In the genomic region with DNA sequence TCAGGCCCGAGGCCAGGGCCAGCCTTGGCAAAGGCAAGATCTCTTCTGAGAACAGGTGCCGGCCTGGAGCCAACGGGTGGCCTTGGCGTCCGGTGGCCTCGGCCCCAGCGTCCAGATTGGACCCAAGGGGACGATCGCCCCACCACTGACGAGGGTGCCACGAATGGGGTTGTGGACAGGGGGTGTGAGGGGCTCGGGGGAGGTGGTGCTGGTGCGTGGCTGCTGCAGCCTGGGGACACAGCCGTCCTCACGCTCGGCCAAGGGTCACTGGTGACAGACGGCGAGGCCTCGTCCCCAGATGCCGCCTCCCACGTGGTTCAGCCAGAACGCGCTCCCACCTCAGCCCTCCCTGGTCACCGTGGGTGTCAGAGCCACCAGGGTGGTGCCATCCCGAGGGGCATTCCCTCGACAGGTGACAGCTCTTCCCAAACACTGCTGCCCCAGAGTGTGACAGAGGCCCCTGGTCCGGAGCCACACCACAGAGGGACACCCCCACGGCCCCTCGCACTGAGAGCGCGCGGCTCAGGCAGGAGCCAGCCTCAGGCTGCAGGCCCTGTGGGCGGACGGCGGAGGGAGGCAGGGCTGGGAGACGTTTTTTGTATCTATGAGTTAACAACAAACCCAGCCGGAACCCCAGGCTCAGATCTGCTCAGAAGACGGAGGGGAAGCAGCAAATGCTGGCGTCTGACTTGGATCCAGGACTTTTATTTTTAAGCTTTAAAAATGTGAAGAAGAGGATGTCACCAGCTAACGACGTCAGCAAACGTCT, we compare ENCODE assay signal across 1 cellular context.
TF ChIP-seq lines count a peak whose summit lies in the region.

No MANE protein-coding gene starts in this region.

TF ChIP-seq in GM23338, 12 proteins besides CTCF, POLR2A, EP300 and RAD21 (continued from another document):
- TF ChIP-seq CREB1 (CRISPR knock-in tag; IDR thresholded peaks at IDR 0.05; ENCODE audit: low read depth), result no peak
- TF ChIP-seq, protein P1, sequence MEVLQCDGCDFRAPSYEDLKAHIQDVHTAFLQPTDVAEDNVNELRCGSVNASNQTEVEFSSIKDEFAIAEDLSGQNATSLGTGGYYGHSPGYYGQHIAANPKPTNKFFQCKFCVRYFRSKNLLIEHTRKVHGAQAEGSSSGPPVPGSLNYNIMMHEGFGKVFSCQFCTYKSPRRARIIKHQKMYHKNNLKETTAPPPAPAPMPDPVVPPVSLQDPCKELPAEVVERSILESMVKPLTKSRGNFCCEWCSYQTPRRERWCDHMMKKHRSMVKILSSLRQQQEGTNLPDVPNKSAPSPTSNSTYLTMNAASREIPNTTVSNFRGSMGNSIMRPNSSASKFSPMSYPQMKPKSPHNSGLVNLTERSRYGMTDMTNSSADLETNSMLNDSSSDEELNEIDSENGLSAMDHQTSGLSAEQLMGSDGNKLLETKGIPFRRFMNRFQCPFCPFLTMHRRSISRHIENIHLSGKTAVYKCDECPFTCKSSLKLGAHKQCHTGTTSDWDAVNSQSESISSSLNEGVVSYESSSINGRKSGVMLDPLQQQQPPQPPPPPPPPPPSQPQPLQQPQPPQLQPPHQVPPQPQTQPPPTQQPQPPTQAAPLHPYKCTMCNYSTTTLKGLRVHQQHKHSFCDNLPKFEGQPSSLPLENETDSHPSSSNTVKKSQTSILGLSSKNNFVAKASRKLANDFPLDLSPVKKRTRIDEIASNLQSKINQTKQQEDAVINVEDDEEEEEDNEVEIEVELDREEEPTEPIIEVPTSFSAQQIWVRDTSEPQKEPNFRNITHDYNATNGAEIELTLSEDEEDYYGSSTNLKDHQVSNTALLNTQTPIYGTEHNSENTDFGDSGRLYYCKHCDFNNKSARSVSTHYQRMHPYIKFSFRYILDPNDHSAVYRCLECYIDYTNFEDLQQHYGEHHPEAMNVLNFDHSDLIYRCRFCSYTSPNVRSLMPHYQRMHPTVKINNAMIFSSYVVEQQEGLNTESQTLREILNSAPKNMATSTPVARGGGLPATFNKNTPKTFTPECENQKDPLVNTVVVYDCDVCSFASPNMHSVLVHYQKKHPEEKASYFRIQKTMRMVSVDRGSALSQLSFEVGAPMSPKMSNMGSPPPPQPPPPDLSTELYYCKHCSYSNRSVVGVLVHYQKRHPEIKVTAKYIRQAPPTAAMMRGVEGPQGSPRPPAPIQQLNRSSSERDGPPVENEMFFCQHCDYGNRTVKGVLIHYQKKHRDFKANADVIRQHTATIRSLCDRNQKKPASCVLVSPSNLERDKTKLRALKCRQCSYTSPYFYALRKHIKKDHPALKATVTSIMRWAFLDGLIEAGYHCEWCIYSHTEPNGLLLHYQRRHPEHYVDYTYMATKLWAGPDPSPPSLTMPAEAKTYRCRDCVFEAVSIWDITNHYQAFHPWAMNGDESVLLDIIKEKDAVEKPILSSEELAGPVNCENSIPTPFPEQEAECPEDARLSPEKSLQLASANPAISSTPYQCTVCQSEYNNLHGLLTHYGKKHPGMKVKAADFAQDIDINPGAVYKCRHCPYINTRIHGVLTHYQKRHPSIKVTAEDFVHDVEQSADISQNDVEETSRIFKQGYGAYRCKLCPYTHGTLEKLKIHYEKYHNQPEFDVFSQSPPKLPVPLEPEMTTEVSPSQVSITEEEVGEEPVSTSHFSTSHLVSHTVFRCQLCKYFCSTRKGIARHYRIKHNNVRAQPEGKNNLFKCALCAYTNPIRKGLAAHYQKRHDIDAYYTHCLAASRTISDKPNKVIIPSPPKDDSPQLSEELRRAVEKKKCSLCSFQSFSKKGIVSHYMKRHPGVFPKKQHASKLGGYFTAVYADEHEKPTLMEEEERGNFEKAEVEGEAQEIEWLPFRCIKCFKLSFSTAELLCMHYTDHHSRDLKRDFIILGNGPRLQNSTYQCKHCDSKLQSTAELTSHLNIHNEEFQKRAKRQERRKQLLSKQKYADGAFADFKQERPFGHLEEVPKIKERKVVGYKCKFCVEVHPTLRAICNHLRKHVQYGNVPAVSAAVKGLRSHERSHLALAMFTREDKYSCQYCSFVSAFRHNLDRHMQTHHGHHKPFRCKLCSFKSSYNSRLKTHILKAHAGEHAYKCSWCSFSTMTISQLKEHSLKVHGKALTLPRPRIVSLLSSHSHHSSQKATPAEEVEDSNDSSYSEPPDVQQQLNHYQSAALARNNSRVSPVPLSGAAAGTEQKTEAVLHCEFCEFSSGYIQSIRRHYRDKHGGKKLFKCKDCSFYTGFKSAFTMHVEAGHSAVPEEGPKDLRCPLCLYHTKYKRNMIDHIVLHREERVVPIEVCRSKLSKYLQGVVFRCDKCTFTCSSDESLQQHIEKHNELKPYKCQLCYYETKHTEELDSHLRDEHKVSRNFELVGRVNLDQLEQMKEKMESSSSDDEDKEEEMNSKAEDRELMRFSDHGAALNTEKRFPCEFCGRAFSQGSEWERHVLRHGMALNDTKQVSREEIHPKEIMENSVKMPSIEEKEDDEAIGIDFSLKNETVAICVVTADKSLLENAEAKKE (CRISPR knock-in tag; IDR thresholded peaks at IDR 0.05), result no peak
- TF ChIP-seq, protein P2, sequence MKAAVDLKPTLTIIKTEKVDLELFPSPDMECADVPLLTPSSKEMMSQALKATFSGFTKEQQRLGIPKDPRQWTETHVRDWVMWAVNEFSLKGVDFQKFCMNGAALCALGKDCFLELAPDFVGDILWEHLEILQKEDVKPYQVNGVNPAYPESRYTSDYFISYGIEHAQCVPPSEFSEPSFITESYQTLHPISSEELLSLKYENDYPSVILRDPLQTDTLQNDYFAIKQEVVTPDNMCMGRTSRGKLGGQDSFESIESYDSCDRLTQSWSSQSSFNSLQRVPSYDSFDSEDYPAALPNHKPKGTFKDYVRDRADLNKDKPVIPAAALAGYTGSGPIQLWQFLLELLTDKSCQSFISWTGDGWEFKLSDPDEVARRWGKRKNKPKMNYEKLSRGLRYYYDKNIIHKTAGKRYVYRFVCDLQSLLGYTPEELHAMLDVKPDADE (IDR thresholded peaks at IDR 0.05), result no peak
